ENCODE assay signal across 2 cellular contexts in genomic region chr12:57270966-57271470, GRCh38.
TF ChIP-seq lines count a peak whose summit lies in the region.

No MANE protein-coding gene starts in this region.

TF ChIP-seq in A549, 52 proteins besides CTCF, POLR2A, EP300 and RAD21 (continued from another document):
- TF ChIP-seq ELK1 (IDR thresholded peaks at IDR 0.05; ENCODE audit: low read depth, low read length), result no peak
- no peak for TF ChIP-seq FOXS1 (CRISPR knock-in tag; IDR thresholded peaks at IDR 0.05)
- TF ChIP-seq NPAS2 (CRISPR knock-in tag; IDR thresholded peaks at IDR 0.05; ENCODE audit: borderline replicate concordance), result no peak
- TF ChIP-seq MYC (IDR thresholded peaks at IDR 0.05; ENCODE audit: borderline replicate concordance, low read length), result no peak
- no peak for TF ChIP-seq FOSL2 (IDR thresholded peaks at IDR 0.05)
- no peak for TF ChIP-seq FOSL2 (CRISPR knock-in tag; IDR thresholded peaks at IDR 0.05)
- TF ChIP-seq KDM1A (IDR thresholded peaks at IDR 0.05; ENCODE audit: low read depth), result no peak
- TF ChIP-seq HEYL (CRISPR knock-in tag; IDR thresholded peaks at IDR 0.05), result no peak
- TF ChIP-seq JUN (IDR thresholded peaks at IDR 0.05), result no peak

TF ChIP-seq in GM23338, 12 proteins besides CTCF, POLR2A, EP300 and RAD21 (continued from another document):
- TF ChIP-seq, protein P1, sequence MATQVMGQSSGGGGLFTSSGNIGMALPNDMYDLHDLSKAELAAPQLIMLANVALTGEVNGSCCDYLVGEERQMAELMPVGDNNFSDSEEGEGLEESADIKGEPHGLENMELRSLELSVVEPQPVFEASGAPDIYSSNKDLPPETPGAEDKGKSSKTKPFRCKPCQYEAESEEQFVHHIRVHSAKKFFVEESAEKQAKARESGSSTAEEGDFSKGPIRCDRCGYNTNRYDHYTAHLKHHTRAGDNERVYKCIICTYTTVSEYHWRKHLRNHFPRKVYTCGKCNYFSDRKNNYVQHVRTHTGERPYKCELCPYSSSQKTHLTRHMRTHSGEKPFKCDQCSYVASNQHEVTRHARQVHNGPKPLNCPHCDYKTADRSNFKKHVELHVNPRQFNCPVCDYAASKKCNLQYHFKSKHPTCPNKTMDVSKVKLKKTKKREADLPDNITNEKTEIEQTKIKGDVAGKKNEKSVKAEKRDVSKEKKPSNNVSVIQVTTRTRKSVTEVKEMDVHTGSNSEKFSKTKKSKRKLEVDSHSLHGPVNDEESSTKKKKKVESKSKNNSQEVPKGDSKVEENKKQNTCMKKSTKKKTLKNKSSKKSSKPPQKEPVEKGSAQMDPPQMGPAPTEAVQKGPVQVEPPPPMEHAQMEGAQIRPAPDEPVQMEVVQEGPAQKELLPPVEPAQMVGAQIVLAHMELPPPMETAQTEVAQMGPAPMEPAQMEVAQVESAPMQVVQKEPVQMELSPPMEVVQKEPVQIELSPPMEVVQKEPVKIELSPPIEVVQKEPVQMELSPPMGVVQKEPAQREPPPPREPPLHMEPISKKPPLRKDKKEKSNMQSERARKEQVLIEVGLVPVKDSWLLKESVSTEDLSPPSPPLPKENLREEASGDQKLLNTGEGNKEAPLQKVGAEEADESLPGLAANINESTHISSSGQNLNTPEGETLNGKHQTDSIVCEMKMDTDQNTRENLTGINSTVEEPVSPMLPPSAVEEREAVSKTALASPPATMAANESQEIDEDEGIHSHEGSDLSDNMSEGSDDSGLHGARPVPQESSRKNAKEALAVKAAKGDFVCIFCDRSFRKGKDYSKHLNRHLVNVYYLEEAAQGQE (IDR thresholded peaks at IDR 0.05; ENCODE audit: unreplicated experiment), result no peak
- TF ChIP-seq, protein P2, sequence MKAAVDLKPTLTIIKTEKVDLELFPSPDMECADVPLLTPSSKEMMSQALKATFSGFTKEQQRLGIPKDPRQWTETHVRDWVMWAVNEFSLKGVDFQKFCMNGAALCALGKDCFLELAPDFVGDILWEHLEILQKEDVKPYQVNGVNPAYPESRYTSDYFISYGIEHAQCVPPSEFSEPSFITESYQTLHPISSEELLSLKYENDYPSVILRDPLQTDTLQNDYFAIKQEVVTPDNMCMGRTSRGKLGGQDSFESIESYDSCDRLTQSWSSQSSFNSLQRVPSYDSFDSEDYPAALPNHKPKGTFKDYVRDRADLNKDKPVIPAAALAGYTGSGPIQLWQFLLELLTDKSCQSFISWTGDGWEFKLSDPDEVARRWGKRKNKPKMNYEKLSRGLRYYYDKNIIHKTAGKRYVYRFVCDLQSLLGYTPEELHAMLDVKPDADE (IDR thresholded peaks at IDR 0.05), result no peak
- TF ChIP-seq, protein P3, sequence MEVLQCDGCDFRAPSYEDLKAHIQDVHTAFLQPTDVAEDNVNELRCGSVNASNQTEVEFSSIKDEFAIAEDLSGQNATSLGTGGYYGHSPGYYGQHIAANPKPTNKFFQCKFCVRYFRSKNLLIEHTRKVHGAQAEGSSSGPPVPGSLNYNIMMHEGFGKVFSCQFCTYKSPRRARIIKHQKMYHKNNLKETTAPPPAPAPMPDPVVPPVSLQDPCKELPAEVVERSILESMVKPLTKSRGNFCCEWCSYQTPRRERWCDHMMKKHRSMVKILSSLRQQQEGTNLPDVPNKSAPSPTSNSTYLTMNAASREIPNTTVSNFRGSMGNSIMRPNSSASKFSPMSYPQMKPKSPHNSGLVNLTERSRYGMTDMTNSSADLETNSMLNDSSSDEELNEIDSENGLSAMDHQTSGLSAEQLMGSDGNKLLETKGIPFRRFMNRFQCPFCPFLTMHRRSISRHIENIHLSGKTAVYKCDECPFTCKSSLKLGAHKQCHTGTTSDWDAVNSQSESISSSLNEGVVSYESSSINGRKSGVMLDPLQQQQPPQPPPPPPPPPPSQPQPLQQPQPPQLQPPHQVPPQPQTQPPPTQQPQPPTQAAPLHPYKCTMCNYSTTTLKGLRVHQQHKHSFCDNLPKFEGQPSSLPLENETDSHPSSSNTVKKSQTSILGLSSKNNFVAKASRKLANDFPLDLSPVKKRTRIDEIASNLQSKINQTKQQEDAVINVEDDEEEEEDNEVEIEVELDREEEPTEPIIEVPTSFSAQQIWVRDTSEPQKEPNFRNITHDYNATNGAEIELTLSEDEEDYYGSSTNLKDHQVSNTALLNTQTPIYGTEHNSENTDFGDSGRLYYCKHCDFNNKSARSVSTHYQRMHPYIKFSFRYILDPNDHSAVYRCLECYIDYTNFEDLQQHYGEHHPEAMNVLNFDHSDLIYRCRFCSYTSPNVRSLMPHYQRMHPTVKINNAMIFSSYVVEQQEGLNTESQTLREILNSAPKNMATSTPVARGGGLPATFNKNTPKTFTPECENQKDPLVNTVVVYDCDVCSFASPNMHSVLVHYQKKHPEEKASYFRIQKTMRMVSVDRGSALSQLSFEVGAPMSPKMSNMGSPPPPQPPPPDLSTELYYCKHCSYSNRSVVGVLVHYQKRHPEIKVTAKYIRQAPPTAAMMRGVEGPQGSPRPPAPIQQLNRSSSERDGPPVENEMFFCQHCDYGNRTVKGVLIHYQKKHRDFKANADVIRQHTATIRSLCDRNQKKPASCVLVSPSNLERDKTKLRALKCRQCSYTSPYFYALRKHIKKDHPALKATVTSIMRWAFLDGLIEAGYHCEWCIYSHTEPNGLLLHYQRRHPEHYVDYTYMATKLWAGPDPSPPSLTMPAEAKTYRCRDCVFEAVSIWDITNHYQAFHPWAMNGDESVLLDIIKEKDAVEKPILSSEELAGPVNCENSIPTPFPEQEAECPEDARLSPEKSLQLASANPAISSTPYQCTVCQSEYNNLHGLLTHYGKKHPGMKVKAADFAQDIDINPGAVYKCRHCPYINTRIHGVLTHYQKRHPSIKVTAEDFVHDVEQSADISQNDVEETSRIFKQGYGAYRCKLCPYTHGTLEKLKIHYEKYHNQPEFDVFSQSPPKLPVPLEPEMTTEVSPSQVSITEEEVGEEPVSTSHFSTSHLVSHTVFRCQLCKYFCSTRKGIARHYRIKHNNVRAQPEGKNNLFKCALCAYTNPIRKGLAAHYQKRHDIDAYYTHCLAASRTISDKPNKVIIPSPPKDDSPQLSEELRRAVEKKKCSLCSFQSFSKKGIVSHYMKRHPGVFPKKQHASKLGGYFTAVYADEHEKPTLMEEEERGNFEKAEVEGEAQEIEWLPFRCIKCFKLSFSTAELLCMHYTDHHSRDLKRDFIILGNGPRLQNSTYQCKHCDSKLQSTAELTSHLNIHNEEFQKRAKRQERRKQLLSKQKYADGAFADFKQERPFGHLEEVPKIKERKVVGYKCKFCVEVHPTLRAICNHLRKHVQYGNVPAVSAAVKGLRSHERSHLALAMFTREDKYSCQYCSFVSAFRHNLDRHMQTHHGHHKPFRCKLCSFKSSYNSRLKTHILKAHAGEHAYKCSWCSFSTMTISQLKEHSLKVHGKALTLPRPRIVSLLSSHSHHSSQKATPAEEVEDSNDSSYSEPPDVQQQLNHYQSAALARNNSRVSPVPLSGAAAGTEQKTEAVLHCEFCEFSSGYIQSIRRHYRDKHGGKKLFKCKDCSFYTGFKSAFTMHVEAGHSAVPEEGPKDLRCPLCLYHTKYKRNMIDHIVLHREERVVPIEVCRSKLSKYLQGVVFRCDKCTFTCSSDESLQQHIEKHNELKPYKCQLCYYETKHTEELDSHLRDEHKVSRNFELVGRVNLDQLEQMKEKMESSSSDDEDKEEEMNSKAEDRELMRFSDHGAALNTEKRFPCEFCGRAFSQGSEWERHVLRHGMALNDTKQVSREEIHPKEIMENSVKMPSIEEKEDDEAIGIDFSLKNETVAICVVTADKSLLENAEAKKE (CRISPR knock-in tag; IDR thresholded peaks at IDR 0.05), result no peak
- TF ChIP-seq EZH2phosphoT487 (IDR thresholded peaks at IDR 0.05; ENCODE audit: unreplicated experiment) (no peak), ZNF114 (CRISPR knock-in tag; IDR thresholded peaks at IDR 0.05) (no peak), JUNB (IDR thresholded peaks at IDR 0.05; ENCODE audit: unreplicated experiment) (no peak), STAT1 (IDR thresholded peaks at IDR 0.05; ENCODE audit: unreplicated experiment) (no peak)
